Comparison of ENCODE assay signal across 24 cellular contexts in the genomic region with DNA sequence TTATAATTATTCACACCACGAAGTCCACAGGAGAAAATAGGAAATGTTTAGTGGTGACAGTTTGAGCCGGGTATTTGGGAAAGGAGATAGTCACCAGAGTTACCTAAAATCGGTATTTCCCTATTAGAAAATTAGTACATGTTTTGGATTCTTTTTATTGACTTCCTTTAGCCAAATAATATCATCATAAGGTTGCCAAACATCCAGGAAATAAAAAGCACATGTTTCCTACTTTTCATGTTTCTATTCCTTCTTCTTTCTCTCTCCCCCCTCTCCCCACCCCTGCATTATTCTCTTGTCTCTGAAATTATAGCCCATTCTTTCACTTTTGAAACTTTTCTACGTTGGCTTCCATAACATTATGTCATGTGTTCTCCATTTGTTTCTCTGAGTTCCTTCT.
"Had no signal": no experiment of that assay in that cellular context is flagged by ENCODE, and none has a peak within 500 bp of the region (broad histone marks: within the 10 kb centered on the region; RNA-seq: fewer than 3 reads in every experiment).

No MANE protein-coding gene starts in this region.

- H3K9me3 ChIP-seq: colonic mucosa, esophagus squamous epithelium, gastrocnemius medialis, lower lobe of right lung had no signal

- H3K4me1 ChIP-seq: colonic mucosa, esophagus squamous epithelium, gastrocnemius medialis, heart right ventricle, left lung, lower lobe of right lung had no signal

- DNase-seq: colonic mucosa; cortex of kidney; dorsolateral prefrontal cortex; effector CD4-positive, alpha-beta T cell; effector memory CD4-positive, alpha-beta T cell; erythroblast; esophagus squamous epithelium; foreskin fibroblast; foreskin melanocyte; gastrocnemius medialis; glutamatergic neuron; head of caudate nucleus; heart right ventricle; hippocampal formation; left cardiac atrium; left lung; left ventricle myocardium superior; lower lobe of right lung; mesenchymal stem cell; mucosa of descending colon; naive B cell; naive thymus-derived CD8-positive, alpha-beta T cell had no signal

- ATAC-seq: esophagus mucosa; gastrocnemius medialis; heart right ventricle; left cardiac atrium; left lung; left ventricle myocardium superior; lower lobe of right lung; mucosa of descending colon; naive thymus-derived CD8-positive, alpha-beta T cell had no signal

- H3K36me3 ChIP-seq: colonic mucosa, esophagus squamous epithelium, gastrocnemius medialis, heart right ventricle, left lung, lower lobe of right lung had no signal

- H3K27ac ChIP-seq: colonic mucosa, dorsolateral prefrontal cortex, epithelial cell of prostate, esophagus squamous epithelium, gastrocnemius medialis, heart right ventricle, left lung, lower lobe of right lung had no signal

- H3K27me3 ChIP-seq: colonic mucosa, dorsolateral prefrontal cortex, esophagus squamous epithelium, gastrocnemius medialis, heart right ventricle, left lung had no signal

- H3K4me3 ChIP-seq: colonic mucosa, dorsolateral prefrontal cortex, esophagus squamous epithelium, gastrocnemius medialis, heart right ventricle, left lung, lower lobe of right lung, mucosa of descending colon had no signal
